23 cellular contexts compared by ENCODE assay signal in the genomic region with DNA sequence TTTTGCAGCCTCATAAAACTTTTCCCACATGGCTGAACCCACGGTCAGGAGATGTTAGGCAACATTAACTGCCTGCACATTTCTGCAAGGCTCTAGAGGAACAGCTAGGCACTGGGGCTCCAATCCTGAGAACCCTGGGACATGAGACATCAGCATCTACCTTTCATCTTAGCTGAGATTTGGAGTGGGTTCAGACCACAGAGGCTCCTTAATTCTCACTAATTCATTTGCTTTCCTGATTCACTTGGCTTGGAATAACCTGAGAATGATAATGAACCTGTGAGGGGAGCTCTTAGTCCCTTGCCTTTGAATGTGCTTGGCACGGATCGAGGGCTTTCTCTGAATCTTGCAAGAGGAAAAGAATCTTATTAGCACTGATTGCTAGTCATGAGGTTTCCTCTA.
A peak's percentile ranks its signal among the peaks of the same experiment; 100 is the strongest.
DNase-seq lines count a peak whose midpoint lies in the region; ATAC-seq and TF ChIP-seq lines count a peak whose summit lies in the region.
"Had no signal": no experiment of that assay in that cellular context is flagged by ENCODE, and none has a peak within 500 bp of the region (broad histone marks: within the 10 kb centered on the region; RNA-seq: fewer than 3 reads in every experiment).

No MANE protein-coding gene starts in this region.

- no peak overlapping the region for H3K4me3 ChIP-seq in fibroblast of villous mesenchyme (ENCODE audit: low read depth, low read length)
- H3K4me3 ChIP-seq: lower lobe of right lung, SJSA1, upper lobe of right lung had no signal

- peaks cover 12% of the 10 kb centered on the region for H3K4me1 Mint-ChIP-seq in WTC11
- H3K4me1 Mint-ChIP-seq in activated CD4-positive, alpha-beta T cell treated with anti-CD3 and anti-CD28 coated beads, Interleukin-2, amount 10 ng/mL, durations not matched to agents 24 days and 14 days = no peaks in the 10 kb centered on the region
- peaks cover 8% of the 10 kb centered on the region for H3K4me1 Mint-ChIP-seq in mesothelial cell of epicardium
- H3K4me1 Mint-ChIP-seq: activated naive CD4-positive, alpha-beta T cell treated with anti-CD3 and anti-CD28 coated beads, Interleukin-2, amount 10 ng/mL, durations not matched to agents 7 days and 5 days; CD14-positive monocyte; natural killer cell had no signal

- H3K36me3 Mint-ChIP-seq in WTC11 (no peaks in the 10 kb centered on the region), mesothelial cell of epicardium (no peaks in the 10 kb centered on the region)
- H3K36me3 Mint-ChIP-seq in activated CD4-positive, alpha-beta T cell treated with anti-CD3 and anti-CD28 coated beads, Interleukin-2, amount 10 ng/mL, durations not matched to agents 24 days and 14 days (ENCODE audit: low read depth) = no peaks in the 10 kb centered on the region
- H3K36me3 Mint-ChIP-seq: activated naive CD4-positive, alpha-beta T cell treated with anti-CD3 and anti-CD28 coated beads, Interleukin-2, amount 10 ng/mL, durations not matched to agents 7 days and 5 days; CD14-positive monocyte; natural killer cell had no signal

- H3K9me3 Mint-ChIP-seq in WTC11 (no peaks in the 10 kb centered on the region), mesothelial cell of epicardium (no peaks in the 10 kb centered on the region)
- H3K9me3 Mint-ChIP-seq in activated CD4-positive, alpha-beta T cell treated with anti-CD3 and anti-CD28 coated beads, Interleukin-2, amount 10 ng/mL, durations not matched to agents 24 days and 14 days = no peaks in the 10 kb centered on the region

- H3K27ac Mint-ChIP-seq in WTC11 = no peak overlapping the region
- H3K27ac Mint-ChIP-seq in activated CD4-positive, alpha-beta T cell treated with anti-CD3 and anti-CD28 coated beads, Interleukin-2, amount 10 ng/mL, durations not matched to agents 24 days and 14 days = no peak overlapping the region
- H3K27ac Mint-ChIP-seq in mesothelial cell of epicardium = no peak overlapping the region
- H3K27ac Mint-ChIP-seq: activated naive CD4-positive, alpha-beta T cell treated with anti-CD3 and anti-CD28 coated beads, Interleukin-2, amount 10 ng/mL, durations not matched to agents 7 days and 5 days; CD14-positive monocyte; natural killer cell; progenitor cell of endocrine pancreas had no signal

- intact Hi-C loops in activated CD4-positive, alpha-beta T cell treated with anti-CD3 and anti-CD28 coated beads, Interleukin-2, amount 10 ng/mL, durations not matched to agents 24 days and 14 days (cut with micrococcal nuclease) = no loop called here

- no peak overlapping the region for H3K4me3 Mint-ChIP-seq in WTC11
- no peak overlapping the region for H3K4me3 Mint-ChIP-seq in activated CD4-positive, alpha-beta T cell treated with anti-CD3 and anti-CD28 coated beads, Interleukin-2, amount 10 ng/mL, durations not matched to agents 24 days and 14 days
- H3K4me3 Mint-ChIP-seq in mesothelial cell of epicardium = no peak overlapping the region
- H3K4me3 Mint-ChIP-seq: activated naive CD4-positive, alpha-beta T cell treated with anti-CD3 and anti-CD28 coated beads, Interleukin-2, amount 10 ng/mL, durations not matched to agents 7 days and 5 days; CD14-positive monocyte; natural killer cell had no signal

- CTCF ChIA-PET in WTC11 (lab: Charles Lee) = interaction anchor here (0.8 to 1.0 kb wide), 2 partner anchors 409 to 592 kb away, joined by 3 to 4 read pairs; no protein-coding TSS in a partner anchor

- no peak for TF ChIP-seq CTCF in WTC11 (IDR thresholded peaks at IDR 0.05)
- no peak for TF ChIP-seq CTCF in fibroblast of villous mesenchyme (IDR thresholded peaks at IDR 0.05; ENCODE audit: insufficient read depth, low read depth, low read length)
- no peak for TF ChIP-seq CTCF in mesothelial cell of epicardium (IDR thresholded peaks at IDR 0.05; ENCODE audit: unreplicated experiment)

- POLR2A ChIA-PET in WTC11 (lab: Charles Lee) = interaction anchor here (0.6 kb wide), 1 partner anchor 1647 kb away, joined by 5 read pairs; no protein-coding TSS in a partner anchor

- DNase-seq in DMS79 (lab: John Stamatoyannopoulos, UW) (peak; percentile 10), DMS79 treated with DMSO at 0.1 percent for 48 hours (lab: John Stamatoyannopoulos, UW) (no peak), WTC11 (ENCODE audit: low spot score) (no peak), fibroblast of villous mesenchyme (ENCODE audit: low read depth) (peak; percentile 18), putamen (ENCODE audit: low spot score) (peak; percentile 23), mesothelial cell of epicardium (ENCODE audit: low spot score in 2 of 2, unreplicated experiment in 2 of 2) (no peak), NCI-H1105 (lab: John Stamatoyannopoulos, UW) (no peak)
- DNase-seq in activated CD4-positive, alpha-beta T cell treated with anti-CD3 and anti-CD28 coated beads, Interleukin-2, amount 10 ng/mL, durations not matched to agents 24 days and 14 days = no peak
- DNase-seq: activated CD4-positive, alpha-beta T cell treated with anti-CD3 and anti-CD28 coated beads for 4 hours; activated naive CD4-positive, alpha-beta T cell treated with anti-CD3 and anti-CD28 coated beads, Interleukin-2, amount 10 ng/mL, durations not matched to agents 7 days and 5 days; effector memory CD4-positive, alpha-beta T cell; foreskin fibroblast; Kasumi-1; lower lobe of right lung; natural killer cell; NCI-H146; NCI-H446 treated with DMSO at 0.1 percent for 48 hours; stimulated activated naive CD4-positive, alpha-beta T cell; T1000; upper lobe of right lung had no signal

- no peaks in the 10 kb centered on the region for H3K27me3 Mint-ChIP-seq in WTC11 (ENCODE audit: low read depth)
- no peaks in the 10 kb centered on the region for H3K27me3 Mint-ChIP-seq in activated CD4-positive, alpha-beta T cell treated with anti-CD3 and anti-CD28 coated beads, Interleukin-2, amount 10 ng/mL, durations not matched to agents 24 days and 14 days
- H3K27me3 Mint-ChIP-seq in mesothelial cell of epicardium (ENCODE audit: low read depth) = peaks cover 7% of the 10 kb centered on the region
- H3K27me3 Mint-ChIP-seq: activated naive CD4-positive, alpha-beta T cell treated with anti-CD3 and anti-CD28 coated beads, Interleukin-2, amount 10 ng/mL, durations not matched to agents 7 days and 5 days had no signal

- ATAC-seq in WTC11 = peak; percentile 77
- ATAC-seq: lower lobe of right lung, natural killer cell, upper lobe of right lung had no signal

TF ChIP-seq in WTC11, 78 proteins besides CTCF, POLR2A, EP300 and RAD21:
- TF ChIP-seq SMAD4 (CRISPR knock-in tag; IDR thresholded peaks at IDR 0.05) (no peak), ZNF263 (CRISPR knock-in tag; IDR thresholded peaks at IDR 0.05; ENCODE audit: low read depth) (no peak), TEAD1 (CRISPR knock-in tag; IDR thresholded peaks at IDR 0.05) (no peak), FOXJ3 (CRISPR knock-in tag; IDR thresholded peaks at IDR 0.05; ENCODE audit: borderline replicate concordance) (no peak), JAZF1 (CRISPR knock-in tag; IDR thresholded peaks at IDR 0.05) (no peak)
TF ChIP-seq in WTC11: peak in this region for 0.

Comparison
In these comparisons a context has a peak if more than half of its experiments do, and no peak if none do; other contexts are left out.
1. DNase-seq: peak in DMS79 (single experiment), fibroblast of villous mesenchyme (single experiment) and putamen (single experiment); none in DMS79 treated with DMSO at 0.1 percent for 48 hours (single experiment), WTC11 (single experiment), activated CD4-positive, alpha-beta T cell treated with anti-CD3 and anti-CD28 coated beads, Interleukin-2, amount 10 ng/mL, durations not matched to agents 24 days and 14 days (single experiment), mesothelial cell of epicardium (0 of 2) and NCI-H1105 (single experiment).